ENCODE assay signal across 7 cellular contexts in the genomic region with DNA sequence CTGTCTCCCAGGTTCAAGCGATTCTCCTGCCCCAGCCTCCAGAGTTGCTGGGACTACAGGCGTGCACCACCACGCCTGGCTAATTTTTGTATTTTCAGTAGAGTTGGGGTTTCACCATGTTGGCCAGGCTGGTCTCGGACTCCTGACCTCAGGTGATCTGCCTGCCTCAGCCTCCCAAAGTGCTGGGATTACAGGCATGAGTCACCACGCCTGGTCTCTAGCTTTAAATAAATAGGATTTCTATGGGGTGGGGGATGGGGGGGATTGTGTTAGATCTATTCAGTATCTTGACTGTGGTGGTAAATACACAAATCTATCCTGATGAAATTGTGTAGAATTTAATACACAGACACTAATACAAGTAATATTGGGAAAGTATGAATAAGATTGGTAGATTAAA.
A peak's percentile ranks its signal among the peaks of the same experiment; 100 is the strongest.
DNase-seq lines count a peak whose midpoint lies in the region; ATAC-seq, FAIRE-seq and TF ChIP-seq lines count a peak whose summit lies in the region.
"Not testable (repeated sequence)": the region's sequence is repeated elsewhere in the genome, so short reads cannot be mapped to it uniquely, and the experiment has no call there.

No MANE protein-coding gene starts in this region.

- WGBS in HepG2 (ENCODE audit: low lambda C conversion rate), result 93% methylated on average over 5 of the region's 5 CpGs

- POLR2A ChIA-PET in HepG2 (lab: Yijun Ruan, JAX), result not testable (repeated sequence)

- intact Hi-C loops in cardiac septum (cut with DNase I), result not testable (repeated sequence)
- intact Hi-C loops in HepG2 (cut with micrococcal nuclease; ENCODE audit: unreplicated experiment), result loop anchor here (5.0 to 10.0 kb wide), 2 partner anchors 48 to 159 kb away; no protein-coding TSS in a partner anchor

- not testable (repeated sequence) for H2AFZ ChIP-seq in HepG2 (ENCODE audit: low read length)

- not testable (repeated sequence) for H3K79me2 ChIP-seq in HepG2 (ENCODE audit: insufficient read depth, low read length)

- ATAC-seq in RWPE2 (ENCODE audit: low read depth); HepG2: not testable (repeated sequence)

- not testable (repeated sequence) for TF ChIP-seq CTCF in C4-2B (conservative IDR thresholded peaks at IDR 0.05); RWPE2 (IDR thresholded peaks at IDR 0.05; ENCODE audit: poor library complexity, severe bottlenecking); WERI-Rb-1 (IDR thresholded peaks at IDR 0.05; ENCODE audit: low read depth, low read length); epithelial cell of esophagus (IDR thresholded peaks at IDR 0.05; ENCODE audit: insufficient read depth, low read depth, low read length, missing control alignments); HepG2 (CRISPR knock-in tag; IDR thresholded peaks at IDR 0.05)

- FAIRE-seq in HepG2 (lab: Jason Lieb, UNC), result not testable (repeated sequence)

- BruUV-seq in HepG2 (replicated peaks; lab: Mats Ljungman, UMichigan), result not testable (repeated sequence)

- not testable (repeated sequence) for H4K20me1 ChIP-seq in HepG2 (ENCODE audit: insufficient read depth, low read length)

- not testable (repeated sequence) for H3K27me3 ChIP-seq in RWPE2 (ENCODE audit: insufficient read depth, poor library complexity, severe bottlenecking); WERI-Rb-1 (ENCODE audit: insufficient read depth, low read depth, severe bottlenecking); HepG2 (ENCODE audit: control insufficient read depth in 1 of 2, insufficient read depth in 2 of 2, low read length in 2 of 2)

- H3K9ac ChIP-seq in HepG2 (ENCODE audit: insufficient read depth, low read depth, low read length), result not testable (repeated sequence)

- TF ChIP-seq EP300 in HepG2 (IDR thresholded peaks at IDR 0.05; ENCODE audit: low read depth in 2 of 2, low read length in 2 of 2); HepG2 (CRISPR knock-in tag; IDR thresholded peaks at IDR 0.05; ENCODE audit: borderline replicate concordance): not testable (repeated sequence)

- not testable (repeated sequence) for H3K4me3 ChIP-seq in RWPE2 (ENCODE audit: severe bottlenecking); WERI-Rb-1 (ENCODE audit: low read depth, low read length); epithelial cell of esophagus (ENCODE audit: low read length); HepG2 (replicated peaks in 1 of 3; ENCODE audit: insufficient read depth in 1 of 3, low read depth in 2 of 3, low read length in 3 of 3)

- not testable (repeated sequence) for TF ChIP-seq RAD21 in HepG2 (CRISPR knock-in tag; IDR thresholded peaks at IDR 0.05)

- CTCF ChIA-PET in HepG2 (lab: Yijun Ruan, JAX; ENCODE audit: low intra/inter-chr PET ratio, low total read pairs), result not testable (repeated sequence)

- not testable (repeated sequence) for H3K36me3 ChIP-seq in RWPE2 (ENCODE audit: low read depth); WERI-Rb-1; HepG2 (replicated peaks in 1 of 2; ENCODE audit: control insufficient read depth in 1 of 2, insufficient read depth in 2 of 2, low read length in 2 of 2)

- DNase-seq in NCI-H82 (lab: John Stamatoyannopoulos, UW) (peak; percentile 70), WERI-Rb-1 (peak; percentile 61), epithelial cell of esophagus (ENCODE audit: low read depth) (peak; percentile 27), cardiac septum (ENCODE audit: low spot score) (peak; percentile 20)
- DNase-seq in RWPE2 (ENCODE audit: low spot score); HepG2 (ENCODE audit: low spot score): not testable (repeated sequence)

- not testable (repeated sequence) for H3K4me2 ChIP-seq in HepG2 (ENCODE audit: low read depth, low read length)

- H3K9me3 ChIP-seq in RWPE2 (ENCODE audit: severe bottlenecking); WERI-Rb-1 (ENCODE audit: severe bottlenecking); HepG2 (ENCODE audit: low read length): not testable (repeated sequence)

- not testable (repeated sequence) for TF ChIP-seq POLR2A in HepG2 (IDR thresholded peaks at IDR 0.05; ENCODE audit: insufficient read depth in 1 of 2, low read depth in 2 of 2, low read length in 2 of 2)

- H3K4me1 ChIP-seq in RWPE2 (ENCODE audit: insufficient read depth, poor library complexity, severe bottlenecking), result peaks cover 12% of the 10 kb centered on the region
- peaks cover 62% of the 10 kb centered on the region for H3K4me1 ChIP-seq in HepG2 (ENCODE audit: insufficient read depth, low read length)

- peak overlapping the region; percentile 94 for H3K27ac ChIP-seq in C4-2B
- H3K27ac ChIP-seq in RWPE2 (ENCODE audit: poor library complexity, severe bottlenecking), result peak overlapping the region; percentile 62
- H3K27ac ChIP-seq in WERI-Rb-1, result 0 out of 2 replicates have a peak overlapping the region, but pooled peaks have one; percentile 11
- H3K27ac ChIP-seq in HepG2 (ENCODE audit: extremely low read length, insufficient read depth, low read length), result not testable (repeated sequence)

- in situ Hi-C loops in HepG2 (cut with HindIII; ENCODE audit: extremely low pct_ligation_motif_present, low pct_unique_long_range_greater_than_20kb), result not testable (repeated sequence)

TF ChIP-seq in HepG2, 621 proteins besides CTCF, POLR2A, EP300 and RAD21:
- peak; percentile 64 for TF ChIP-seq FOSL2 (CRISPR knock-in tag; IDR thresholded peaks at IDR 0.05)
